10 cellular contexts compared by ENCODE assay signal in genomic region chr3:194275721-194276120, GRCh38.
DNase-seq lines count a peak whose midpoint lies in the region; ATAC-seq and TF ChIP-seq lines count a peak whose summit lies in the region.
"Had no signal": no experiment of that assay in that cellular context is flagged by ENCODE, and none has a peak within 500 bp of the region (broad histone marks: within the 10 kb centered on the region; RNA-seq: fewer than 3 reads in every experiment).

No MANE protein-coding gene starts in this region.

- H2AFZ ChIP-seq in HCT116 (ENCODE audit: low read depth, low read length, poor library complexity, severe bottlenecking): peak overlapping the region; percentile 55

- peak overlapping the region; percentile 36 for H3K9ac ChIP-seq in HCT116 (ENCODE audit: low read length)

- peak overlapping the region; percentile 56 for H3K4me2 ChIP-seq in HCT116 (ENCODE audit: low read length)

- RAD21 ChIA-PET in HCT116 (lab: Charles Lee; ENCODE audit: low non-redundant PET in 1 of 2, low total read pairs in 2 of 2, uncharacterized antibody in 2 of 2, unreplicated experiment in 2 of 2): no interaction called here

- H3K36me3 ChIP-seq in HCT116 (ENCODE audit: control insufficient read depth in 1 of 2, insufficient read depth in 2 of 2, low read length in 2 of 2) (no peaks in the 10 kb centered on the region), suprapubic skin (no peaks in the 10 kb centered on the region)
- H3K36me3 ChIP-seq: pancreas had no signal

- CTCF ChIA-PET in HCT116 (lab: Charles Lee): interaction anchor here (0.9 to 1.1 kb wide), 2 partner anchors 10 to 495 kb away, joined by 3 to 4 read pairs; no protein-coding TSS in a partner anchor

- ATAC-seq in HCT116 (no peak), HG03520 (IDR thresholded peaks at IDR 0.05; ENCODE audit: unreplicated experiment) (no peak), GM19397 (IDR thresholded peaks at IDR 0.05; ENCODE audit: unreplicated experiment) (no peak)
- ATAC-seq: left ventricle myocardium superior, pancreas had no signal

- TF ChIP-seq RAD21 in HCT116 (IDR thresholded peaks at IDR 0.05; ENCODE audit: low read depth): no peak

- POLR2A ChIA-PET in HCT116 (lab: Charles Lee): interaction anchor here (0.6 to 0.7 kb wide), 2 partner anchors 19 to 141 kb away, joined by 3 read pairs; no protein-coding TSS in a partner anchor

- H3K27ac ChIP-seq in HCT116 (ENCODE audit: low read depth, low read length): peak overlapping the region; percentile 76
- H3K27ac ChIP-seq in suprapubic skin: peak overlapping the region; percentile 21

- BruUV-seq in HCT116 (replicated peaks; lab: Mats Ljungman, UMichigan): no TSS peak

- 47% methylated on average over 7 of the region's 8 CpGs for WGBS in suprapubic skin

- TF ChIP-seq CTCF in HCT116 (IDR thresholded peaks at IDR 0.05 in 2 of 3, conservative IDR thresholded peaks at IDR 0.05 in 1 of 3; ENCODE audit: borderline replicate concordance in 1 of 3, insufficient read depth in 1 of 3, low read depth in 2 of 3, low read length in 2 of 3) (no peak), suprapubic skin (IDR thresholded peaks at IDR 0.05) (no peak)

- no peaks in the 10 kb centered on the region for H3K27me3 ChIP-seq in HCT116 (ENCODE audit: insufficient read depth, low read length)
- H3K27me3 ChIP-seq in suprapubic skin: no peaks in the 10 kb centered on the region
- H3K27me3 ChIP-seq: pancreas had no signal

- H3K9me3 ChIP-seq in HCT116 (ENCODE audit: control insufficient read depth in 1 of 2, insufficient read depth in 1 of 2, low read depth in 1 of 2, low read length in 2 of 2): no peaks in the 10 kb centered on the region
- H3K9me3 ChIP-seq in suprapubic skin: no peaks in the 10 kb centered on the region
- H3K9me3 ChIP-seq: pancreas had no signal

- no peaks in the 10 kb centered on the region for H3K9me2 ChIP-seq in HCT116 (ENCODE audit: insufficient read depth)

- H3K4me1 ChIP-seq in HCT116 (ENCODE audit: control insufficient read depth in 1 of 2, insufficient read depth in 2 of 2, low read length in 2 of 2): peaks cover 59 to 67% of the 10 kb centered on the region in 2 experiments
- H3K4me1 ChIP-seq in suprapubic skin: peaks cover 79% of the 10 kb centered on the region

- H4K20me1 ChIP-seq in HCT116 (ENCODE audit: insufficient read depth): no peaks in the 10 kb centered on the region

- H3K4me3 ChIP-seq in HCT116 (replicated peaks in 1 of 2; ENCODE audit: low read depth in 1 of 2, low read length in 2 of 2): no peak overlapping the region
- no peak overlapping the region for H3K4me3 ChIP-seq in suprapubic skin
- H3K4me3 ChIP-seq: pancreas had no signal

- DNase-seq in HCT116 (ENCODE audit: low read depth, low spot score) (no peak), SK-N-DZ (ENCODE audit: low spot score) (peak; percentile 60), mesenteric fat pad (ENCODE audit: low spot score) (peak; percentile 24), suprapubic skin (ENCODE audit: low spot score in 2 of 2) (peak; percentile 45 to 47)
- DNase-seq in activated naive CD4-positive, alpha-beta T cell treated with anti-CD3 and anti-CD28 coated beads, Interleukin-2, amount 50 U/mL, for 16 hours: no peak
- DNase-seq: activated CD4-positive, CD25-positive, alpha-beta regulatory T cell treated with anti-CD3 and anti-CD28 coated beads, Interleukin-2, amount 50 U/mL, for 72 hours; left ventricle myocardium superior had no signal

- intact Hi-C loops in HCT116 (cut with micrococcal nuclease): no loop called here

- no peaks in the 10 kb centered on the region for H3K79me2 ChIP-seq in HCT116 (ENCODE audit: insufficient read depth, low read length)

- no peak for TF ChIP-seq EP300 in suprapubic skin (IDR thresholded peaks at IDR 0.05)

- TF ChIP-seq POLR2A in HCT116 (IDR thresholded peaks at IDR 0.05; ENCODE audit: borderline replicate concordance, extremely low read depth, insufficient read depth, insufficient read length) (no peak), suprapubic skin (IDR thresholded peaks at IDR 0.05) (no peak)

TF ChIP-seq in HCT116, 20 proteins besides CTCF, POLR2A, EP300 and RAD21:
- no peak for TF ChIP-seq SRF (IDR thresholded peaks at IDR 0.05; ENCODE audit: low read depth)
- TF ChIP-seq ZFX (IDR thresholded peaks at IDR 0.05): no peak
- TF ChIP-seq SP1 (IDR thresholded peaks at IDR 0.05; ENCODE audit: low read depth): no peak
- no peak for TF ChIP-seq ELF1 (IDR thresholded peaks at IDR 0.05; ENCODE audit: borderline replicate concordance, low read depth)
- TF ChIP-seq REST (IDR thresholded peaks at IDR 0.05; ENCODE audit: low read depth): no peak
- no peak for TF ChIP-seq CEBPB (IDR thresholded peaks at IDR 0.05; ENCODE audit: low read depth)

Comparison
In these comparisons a context has a peak if more than half of its experiments do, and no peak if none do; other contexts are left out.
1. DNase-seq: peak in SK-N-DZ (single experiment), mesenteric fat pad (single experiment) and suprapubic skin (2 of 2); none in HCT116 (single experiment) and activated naive CD4-positive, alpha-beta T cell treated with anti-CD3 and anti-CD28 coated beads, Interleukin-2, amount 50 U/mL, for 16 hours (single experiment).